21 cellular contexts compared by ENCODE assay signal in the genomic region with DNA sequence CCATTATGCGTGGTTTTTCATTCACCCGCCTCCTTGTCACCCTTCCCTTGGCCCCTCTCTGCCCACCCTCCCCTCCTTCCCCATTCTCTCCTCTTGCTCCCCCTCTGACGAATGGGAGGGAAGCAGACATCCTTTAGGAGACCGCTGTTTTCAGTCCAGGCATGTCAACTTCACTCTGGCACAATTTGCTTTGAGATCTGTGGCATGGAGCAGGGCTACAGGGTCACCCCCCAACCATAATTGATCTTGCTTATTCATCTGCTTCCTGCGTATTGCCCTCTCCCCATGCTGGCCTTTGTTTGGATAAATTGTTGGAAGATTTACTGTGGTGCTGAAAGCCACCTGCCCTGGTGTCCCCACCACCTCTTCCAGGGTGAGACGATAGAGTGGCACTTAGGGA.
A peak's percentile ranks its signal among the peaks of the same experiment; 100 is the strongest.
DNase-seq lines count a peak whose midpoint lies in the region; ATAC-seq and TF ChIP-seq lines count a peak whose summit lies in the region.
"Had no signal": no experiment of that assay in that cellular context is flagged by ENCODE, and none has a peak within 500 bp of the region (broad histone marks: within the 10 kb centered on the region; RNA-seq: fewer than 3 reads in every experiment).

No MANE protein-coding gene starts in this region.

- peak overlapping the region; percentile 16 for H3K27ac ChIP-seq in hepatocyte
- H3K27ac ChIP-seq: SJSA1 had no signal

- intact Hi-C loops in Caco-2 (cut with micrococcal nuclease; ENCODE audit: unreplicated experiment) = no loop called here

- H3K27ac Mint-ChIP-seq in Caco-2 (ENCODE audit: unreplicated experiment) = peak overlapping the region; percentile 22
- H3K27ac Mint-ChIP-seq: CD4-positive, CD25-positive, alpha-beta regulatory T cell; H9; HFFc6 had no signal

- H3K4me1 ChIP-seq in Caco-2 = no peaks in the 10 kb centered on the region
- H3K4me1 ChIP-seq in hepatocyte (ENCODE audit: insufficient read depth) = no peaks in the 10 kb centered on the region
- H3K4me1 ChIP-seq in neuron (ENCODE audit: insufficient read depth, low read length) = peaks cover 12% of the 10 kb centered on the region
- H3K4me1 ChIP-seq: SJSA1 had no signal

- BruUV-seq in Caco-2 (replicated peaks; lab: Mats Ljungman, UMichigan) = no TSS peak

- no peaks in the 10 kb centered on the region for H3K9me2 ChIP-seq in hepatocyte (replicated peaks; ENCODE audit: insufficient read depth)

- no peaks in the 10 kb centered on the region for H3K27me3 ChIP-seq in Caco-2 (replicated peaks; ENCODE audit: control insufficient read depth, insufficient read depth, low read length)
- no peaks in the 10 kb centered on the region for H3K27me3 ChIP-seq in hepatocyte
- no peaks in the 10 kb centered on the region for H3K27me3 ChIP-seq in neuron (ENCODE audit: insufficient read depth, low read length)
- H3K27me3 ChIP-seq: SJSA1 had no signal

- WGBS in hepatocyte (ENCODE audit: low lambda C conversion rate, missing lambda C conversion rate) = 61% methylated on average over 5 of the region's 6 CpGs

- H3K9me3 Mint-ChIP-seq in Caco-2 (ENCODE audit: unreplicated experiment) = no peaks in the 10 kb centered on the region
- H3K9me3 Mint-ChIP-seq: H9, HFFc6 had no signal

- peaks cover 6% of the 10 kb centered on the region for H3K4me1 Mint-ChIP-seq in Caco-2 (ENCODE audit: low read depth, unreplicated experiment)
- H3K4me1 Mint-ChIP-seq: CD4-positive, CD25-positive, alpha-beta regulatory T cell had no signal

- H3K27me3 Mint-ChIP-seq in Caco-2 (ENCODE audit: insufficient read depth, unreplicated experiment) = no peaks in the 10 kb centered on the region

- H3K4me3 ChIP-seq in Caco-2 (ENCODE audit: low read depth, low read length) (no peak overlapping the region), hepatocyte (no peak overlapping the region), neuron (ENCODE audit: low read length) (no peak overlapping the region)
- H3K4me3 ChIP-seq: SJSA1 had no signal

- TF ChIP-seq CTCF in Caco-2 (IDR thresholded peaks at IDR 0.05; ENCODE audit: insufficient read depth in 1 of 2, low read depth in 1 of 2, low read length in 1 of 2, severe bottlenecking in 1 of 2, unreplicated experiment in 1 of 2) (no peak), hepatocyte (IDR thresholded peaks at IDR 0.05; ENCODE audit: poor library complexity) (no peak)

- H3K79me2 ChIP-seq in hepatocyte = no peaks in the 10 kb centered on the region

- no peak overlapping the region for H2AFZ ChIP-seq in hepatocyte
- H2AFZ ChIP-seq in neuron (ENCODE audit: low read depth, low read length) = peak overlapping the region; percentile 1

- no peak for DNase-seq in Caco-2
- peak; percentile 85 for DNase-seq in NCI-H146 (lab: John Stamatoyannopoulos, UW)
- DNase-seq in hepatocyte (ENCODE audit: low spot score) = no peak
- no peak for DNase-seq in NCI-H1105 (lab: John Stamatoyannopoulos, UW)
- no peak for DNase-seq in NOMO-1 (lab: John Stamatoyannopoulos, UW; ENCODE audit: unreplicated experiment in 2 of 2)
- DNase-seq: CD4-positive, CD25-positive, alpha-beta regulatory T cell; H9; HFFc6; KBM-7; MV-4-11; NCI-H1694 treated with DMSO at 0.1 percent for 48 hours; NCI-H2081; NCI-H446 treated with DMSO at 0.1 percent for 48 hours; NCI-H526; NCI-H82; NK-92 treated with Interleukin-12 subunit alpha and Interleukin-12 subunit beta, amount 100 ng/mL, for 24 hours; Right ventricle myocardium superior; RPMI8226 had no signal

- no peaks in the 10 kb centered on the region for H4K20me1 ChIP-seq in hepatocyte (ENCODE audit: insufficient read depth, poor library complexity, severe bottlenecking)

- H3K9me3 ChIP-seq in Caco-2 (no peaks in the 10 kb centered on the region), hepatocyte (ENCODE audit: low read depth) (no peaks in the 10 kb centered on the region), neuron (ENCODE audit: low read length) (no peaks in the 10 kb centered on the region)
- H3K9me3 ChIP-seq: SJSA1 had no signal

- H3K4me2 ChIP-seq in hepatocyte = no peak overlapping the region

- H3K36me3 ChIP-seq in Caco-2 (ENCODE audit: control insufficient read depth, insufficient read depth, low read length) = no peaks in the 10 kb centered on the region
- no peaks in the 10 kb centered on the region for H3K36me3 ChIP-seq in hepatocyte (replicated peaks; ENCODE audit: insufficient read depth, low read depth)
- H3K36me3 ChIP-seq in neuron (ENCODE audit: insufficient read depth, low read length) = no peaks in the 10 kb centered on the region
- H3K36me3 ChIP-seq: SJSA1 had no signal

- ATAC-seq in esophagus mucosa = no peak

- H3K36me3 Mint-ChIP-seq in Caco-2 (ENCODE audit: insufficient read depth, unreplicated experiment) = no peaks in the 10 kb centered on the region
- H3K36me3 Mint-ChIP-seq: CD4-positive, CD25-positive, alpha-beta regulatory T cell had no signal

- CTCF ChIA-PET in Caco-2 (lab: Charles Lee) = no interaction called here

- POLR2A ChIA-PET in Caco-2 (lab: Charles Lee) = no interaction called here

- H3K4me3 Mint-ChIP-seq in Caco-2 (ENCODE audit: unreplicated experiment) = no peak overlapping the region
- H3K4me3 Mint-ChIP-seq: CD4-positive, CD25-positive, alpha-beta regulatory T cell; H9; HFFc6 had no signal
